ENCODE assay signal across 8 cellular contexts in the genomic region with DNA sequence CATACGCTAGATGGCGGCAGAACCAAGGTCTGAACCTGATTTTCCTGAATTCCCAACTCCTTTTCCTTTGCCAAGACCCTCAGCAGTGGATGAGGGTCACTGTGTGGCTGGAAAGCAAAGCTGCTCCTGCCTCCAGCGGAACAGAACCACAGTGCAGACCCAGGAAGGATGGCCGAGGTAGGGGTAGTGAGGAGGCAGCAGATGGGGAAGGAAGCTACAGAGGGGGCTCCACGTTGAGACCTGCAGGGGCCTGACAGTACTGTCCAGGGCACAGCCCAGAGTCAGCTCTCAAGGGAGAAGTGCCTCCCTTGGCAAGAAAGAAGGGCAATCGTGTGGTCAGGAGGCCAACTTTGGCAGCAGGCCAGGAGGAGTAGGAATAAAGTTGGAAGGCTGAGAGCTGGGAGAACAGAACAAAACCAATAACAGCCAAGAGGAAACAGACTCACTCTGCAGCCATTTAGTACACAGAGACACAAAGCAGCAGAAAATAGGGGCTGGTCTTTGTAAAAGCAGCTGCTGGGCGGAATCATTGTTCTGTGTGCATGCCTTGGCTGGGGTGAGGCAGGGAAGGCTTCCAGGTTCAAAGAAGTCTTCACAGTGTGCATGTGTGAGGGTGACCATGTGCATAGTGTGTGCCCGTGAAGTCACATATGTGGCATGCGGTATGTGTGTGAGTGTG. TPM values are rescaled to one million over a fixed set of nuclear protein-coding genes. Genes with fewer than 3 reads are reported as not detected.
A peak's percentile ranks its signal among the peaks of the same experiment; 100 is the strongest.
DNase-seq lines count a peak whose midpoint lies in the region; ATAC-seq and TF ChIP-seq lines count a peak whose summit lies in the region.

No MANE protein-coding gene starts in this region.

- H3K27me3 ChIP-seq in left lung: no peaks in the 10 kb centered on the region
- H3K27me3 ChIP-seq in testis: no peaks in the 10 kb centered on the region

- H3K9me3 ChIP-seq in left lung: no peaks in the 10 kb centered on the region
- no peaks in the 10 kb centered on the region for H3K9me3 ChIP-seq in testis

- peaks cover 0 to 7% of the 10 kb centered on the region in 2 donors for H3K36me3 ChIP-seq in left lung
- H3K36me3 ChIP-seq in testis (ENCODE audit: low read depth, missing control alignments): no peaks in the 10 kb centered on the region

- peak overlapping the region; percentile 45; the same call in 1 of the 2 replicates for H3K27ac ChIP-seq in C4-2B
- H3K27ac ChIP-seq in left lung: peak overlapping the region; percentile 34 to 39
- H3K27ac ChIP-seq in testis: peak overlapping the region in 1 of 2 donors; percentile 65

- intact Hi-C loops in left lung (cut with DNase I) (loop anchor here in 1 of 2 donors (10.0 kb wide), 1 partner anchor 53 kb away; no protein-coding TSS in a partner anchor), testis (cut with DNase I; ENCODE audit: low total_unique reads) (no loop called here)

- peak; percentile 49 for DNase-seq in NCI-H2029 treated with DMSO at 0.1 percent for 48 hours (lab: John Stamatoyannopoulos, UW)
- peak; percentile 42 for DNase-seq in dedifferentiated amniotic fluid mesenchymal stem cell (ENCODE audit: extremely low spot score)
- DNase-seq in left lung: peak in 1 of 2 donors; percentile 79
- DNase-seq in testis: peak; percentile 77

- 37 to 44% methylated on average over 9 of the region's 9 CpGs for WGBS in testis, 2 donors

- ATAC-seq in left lung: peak; percentile 83
- ATAC-seq in HG03342 (IDR thresholded peaks at IDR 0.05; ENCODE audit: unreplicated experiment): no peak
- no peak for ATAC-seq in HG03565 (IDR thresholded peaks at IDR 0.05; ENCODE audit: unreplicated experiment)
- no peak for ATAC-seq in GM21786 (IDR thresholded peaks at IDR 0.05; ENCODE audit: unreplicated experiment)

- TF ChIP-seq POLR2A in testis (IDR thresholded peaks at IDR 0.05): no peak

- no peak; the same call in none of the 2 replicates for TF ChIP-seq CTCF in C4-2B (conservative IDR thresholded peaks at IDR 0.05)
- TF ChIP-seq CTCF in left lung (IDR thresholded peaks at IDR 0.05): peak; percentile 20
- TF ChIP-seq CTCF in testis (IDR thresholded peaks at IDR 0.05): peak; percentile 25 to 41 (median 35)

- peaks cover 15 to 40% of the 10 kb centered on the region in 2 donors for H3K4me1 ChIP-seq in left lung
- peaks cover 14% of the 10 kb centered on the region for H3K4me1 ChIP-seq in testis

- no peak overlapping the region for H3K4me3 ChIP-seq in left lung
- no peak overlapping the region for H3K4me3 ChIP-seq in testis

RNA-seq across cellular contexts. Expression of a gene that starts 3.1 kb away (rescaled TPM):
- 1 to 10 TPM in 1 of 2 donors, under 1 TPM in 1; 0.82 to 4.8 TPM for total RNA-seq in left lung
- total RNA-seq in testis: under 1 TPM in 1 of 2 donors, not detected in 1; 0.62 TPM
- polyA plus RNA-seq in testis (ENCODE audit: insufficient read depth, low read depth, low replicate concordance): 0.79 TPM

RNA-seq across cellular contexts. Expression of a gene that starts 40.5 kb away (rescaled TPM):
- total RNA-seq in left lung: 10 to 100 TPM; 33.5 to 52.2 TPM
- total RNA-seq in testis: 10 to 100 TPM; 28.7 to 38.4 TPM
- 47.3 TPM for polyA plus RNA-seq in testis (ENCODE audit: insufficient read depth, low read depth, low replicate concordance)
